1 cellular context compared by ENCODE assay signal in genomic region chr4:144356941-144357381, GRCh38.
TF ChIP-seq lines count a peak whose summit lies in the region.

No MANE protein-coding gene starts in this region.

TF ChIP-seq in HCT116, 20 proteins besides CTCF, POLR2A, EP300 and RAD21 (continued from another document):
- TF ChIP-seq ELF1 (IDR thresholded peaks at IDR 0.05; ENCODE audit: borderline replicate concordance, low read depth) = no peak
TF ChIP-seq in HCT116: peak in this region for 0.
